In the genomic region with DNA sequence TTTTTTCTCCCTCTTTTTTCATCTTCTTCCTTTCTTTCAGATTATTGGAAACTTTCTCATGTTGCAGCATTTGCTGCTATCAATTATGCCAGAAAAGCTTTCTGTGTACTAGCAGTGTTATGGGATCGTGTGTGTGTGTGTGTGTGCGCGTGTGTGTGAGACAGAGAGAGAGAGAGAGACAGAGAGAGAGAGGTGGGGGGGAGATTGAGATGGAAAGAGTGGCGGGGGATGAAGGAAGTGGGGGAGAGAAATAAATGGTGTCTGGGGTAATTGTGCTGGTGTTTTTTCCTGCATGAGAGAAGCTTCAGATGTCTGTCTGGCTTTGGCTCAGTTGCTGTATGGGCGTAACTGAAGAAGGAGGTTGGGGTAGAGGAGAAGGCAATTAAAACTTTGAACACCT, we compare ENCODE assay signal across 12 cellular contexts.
DNase-seq lines count a peak whose midpoint lies in the region; ATAC-seq, FAIRE-seq and TF ChIP-seq lines count a peak whose summit lies in the region.
"Had no signal": no experiment of that assay in that cellular context is flagged by ENCODE, and none has a peak within 500 bp of the region (broad histone marks: within the 10 kb centered on the region; RNA-seq: fewer than 3 reads in every experiment).

No MANE protein-coding gene starts in this region.

- no peak overlapping the region for H3K4me3 ChIP-seq in smooth muscle cell
- H3K4me3 ChIP-seq: tibial artery had no signal

- H3K27me3 ChIP-seq in smooth muscle cell (ENCODE audit: low read depth), result no peaks in the 10 kb centered on the region
- H3K27me3 ChIP-seq: tibial artery had no signal

- DNase-seq in NCI-H345 (lab: John Stamatoyannopoulos, UW) (peak; percentile 43), NCI-H345 treated with DMSO at 0.1 percent for 48 hours (lab: John Stamatoyannopoulos, UW; ENCODE audit: unreplicated experiment) (no peak), RCC 7860 (ENCODE audit: low spot score) (peak; percentile 16), glomerular visceral epithelial cell (ENCODE audit: extremely low spot score) (peak; percentile 66), smooth muscle cell (lab: John Stamatoyannopoulos, UW; ENCODE audit: unreplicated experiment) (no peak), cerebellar cortex (ENCODE audit: low spot score) (no peak), HT-29 (ENCODE audit: low spot score) (no peak)
- DNase-seq: GOT3, tibial artery had no signal

- H2AFZ ChIP-seq in smooth muscle cell (ENCODE audit: low read depth), result no peak overlapping the region

- H3K9me3 ChIP-seq in smooth muscle cell (replicated peaks; ENCODE audit: low read depth), result no peaks in the 10 kb centered on the region
- H3K9me3 ChIP-seq: tibial artery had no signal

- FAIRE-seq in RCC 7860 (lab: Jason Lieb, UNC), result no peak
- FAIRE-seq: GM12891 had no signal

- peak overlapping the region; percentile 53 for H3K27ac ChIP-seq in smooth muscle cell (ENCODE audit: low read depth)
- H3K27ac ChIP-seq: HL-60 had no signal

- no peaks in the 10 kb centered on the region for H3K79me2 ChIP-seq in smooth muscle cell (ENCODE audit: low read depth)

- H3F3A ChIP-seq in smooth muscle cell (ENCODE audit: low read depth), result no peaks in the 10 kb centered on the region

- no peak overlapping the region for H3K9ac ChIP-seq in smooth muscle cell (ENCODE audit: low read depth)

- peaks cover 18% of the 10 kb centered on the region for H3K4me1 ChIP-seq in smooth muscle cell (ENCODE audit: low read depth)

- peak overlapping the region; percentile 28 for H3K4me2 ChIP-seq in smooth muscle cell

- no peaks in the 10 kb centered on the region for H4K20me1 ChIP-seq in smooth muscle cell (ENCODE audit: low read depth)

- WGBS in smooth muscle cell (ENCODE audit: low lambda C conversion rate), result 60% methylated on average over 5 of the region's 5 CpGs

- no peaks in the 10 kb centered on the region for H3K36me3 ChIP-seq in smooth muscle cell (ENCODE audit: low read depth)
- H3K36me3 ChIP-seq: tibial artery had no signal

- no peak for ATAC-seq in HG03469 (IDR thresholded peaks at IDR 0.05; ENCODE audit: unreplicated experiment)

- no peak for TF ChIP-seq CTCF in smooth muscle cell (IDR thresholded peaks at IDR 0.05; ENCODE audit: borderline replicate concordance, insufficient read depth, poor library complexity, severe bottlenecking)

Comparison
In these comparisons a context has a peak if more than half of its experiments do, and no peak if none do; other contexts are left out.
1. DNase-seq: peak in NCI-H345 (single experiment), RCC 7860 (single experiment) and glomerular visceral epithelial cell (single experiment); none in NCI-H345 treated with DMSO at 0.1 percent for 48 hours (single experiment), smooth muscle cell (single experiment), cerebellar cortex (single experiment) and HT-29 (single experiment).